1 cellular context compared by ENCODE assay signal in the genomic region with DNA sequence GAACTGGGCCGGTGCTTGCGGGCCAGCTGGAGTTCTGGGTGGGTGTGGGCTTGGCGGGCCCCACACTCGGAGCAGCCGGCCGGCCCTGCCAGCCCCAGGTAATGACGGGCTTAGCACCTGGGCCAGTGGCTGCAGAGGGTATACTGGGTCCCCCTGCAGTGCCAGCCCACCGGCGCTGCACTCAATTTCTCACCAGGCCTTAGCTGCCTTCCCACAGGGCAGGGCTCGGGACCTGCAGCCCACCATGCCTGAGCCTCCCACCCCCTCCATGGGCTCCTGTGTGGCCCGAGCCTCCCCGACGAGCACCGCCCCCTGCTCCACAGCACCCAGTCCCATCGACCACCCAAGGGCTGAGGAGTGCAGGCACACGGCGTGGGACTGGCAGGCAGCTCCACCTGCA. TPM values are rescaled to one million over a fixed set of nuclear protein-coding genes. Genes with fewer than 3 reads are reported as not detected.
"Had no signal": no experiment of that assay in that cellular context is flagged by ENCODE, and none has a peak within 500 bp of the region (broad histone marks: within the 10 kb centered on the region; RNA-seq: fewer than 3 reads in every experiment).

No MANE protein-coding gene starts in this region.

RNA-seq across cellular contexts. Expression of a gene that starts 50.3 kb away (rescaled TPM):
- total RNA-seq: OCI-LY7 had no signal
